Comparison of ENCODE assay signal across 9 cellular contexts in genomic region chr2:105789745-105790466, GRCh38. TPM values are rescaled to one million over a fixed set of nuclear protein-coding genes. Genes with fewer than 3 reads are reported as not detected.
DNase-seq lines count a peak whose midpoint lies in the region; ATAC-seq and TF ChIP-seq lines count a peak whose summit lies in the region.
"Had no signal": no experiment of that assay in that cellular context is flagged by ENCODE, and none has a peak within 500 bp of the region (broad histone marks: within the 10 kb centered on the region; RNA-seq: fewer than 3 reads in every experiment).

No MANE protein-coding gene starts in this region.

- peak; percentile 67 for ATAC-seq in GM21576 (IDR thresholded peaks at IDR 0.05; ENCODE audit: unreplicated experiment)

- no peak overlapping the region for H3K27ac ChIP-seq in endodermal cell (ENCODE audit: low read depth, low read length)
- H3K27ac ChIP-seq: SJCRH30 had no signal

- intact Hi-C loops in activated CD4-positive, alpha-beta T cell treated with anti-CD3 and anti-CD28 coated beads, Interleukin-2, amount 10 ng/mL, durations not matched to agents 24 days and 14 days (cut with micrococcal nuclease): no loop called here

- WGBS in endodermal cell (ENCODE audit: insufficient coverage in 1 of 2, insufficient read length in 1 of 2), 2 experiments: 91 to 96% methylated on average over 10 to 11 of the region's 11 CpGs

- peak overlapping the region; percentile 91 for H3K27ac Mint-ChIP-seq in activated CD4-positive, alpha-beta T cell treated with anti-CD3 and anti-CD28 coated beads, Interleukin-2, amount 10 ng/mL, durations not matched to agents 24 days and 14 days
- H3K27ac Mint-ChIP-seq in endodermal cell (no peak overlapping the region), neural crest cell (ENCODE audit: unreplicated experiment) (no peak overlapping the region)

- no peaks in the 10 kb centered on the region for H3K9me3 ChIP-seq in endodermal cell (ENCODE audit: control insufficient read depth, low read length)
- H3K9me3 ChIP-seq: SJCRH30 had no signal

- no peaks in the 10 kb centered on the region for H3K4me1 ChIP-seq in endodermal cell (ENCODE audit: control insufficient read depth, insufficient read depth, low read length)
- H3K4me1 ChIP-seq: SJCRH30 had no signal

- H3K4me3 Mint-ChIP-seq in activated CD4-positive, alpha-beta T cell treated with anti-CD3 and anti-CD28 coated beads, Interleukin-2, amount 10 ng/mL, durations not matched to agents 24 days and 14 days: peak overlapping the region; percentile 78
- H3K4me3 Mint-ChIP-seq in endodermal cell: no peak overlapping the region
- H3K4me3 Mint-ChIP-seq in neural crest cell: no peak overlapping the region

- H3K9ac ChIP-seq in endodermal cell (ENCODE audit: extremely low read depth, low read length, poor library complexity, severe bottlenecking): no peak overlapping the region

- H3K4me3 ChIP-seq in endodermal cell (ENCODE audit: low read length): no peak overlapping the region
- H3K4me3 ChIP-seq: SJCRH30 had no signal

- no peaks in the 10 kb centered on the region for H3K36me3 ChIP-seq in endodermal cell (ENCODE audit: control insufficient read depth, insufficient read depth, low read length)

- peak; percentile 48 for DNase-seq in G401 (ENCODE audit: low spot score)
- peak; percentile 97 for DNase-seq in KBM-7
- peak; percentile 89 for DNase-seq in activated CD4-positive, alpha-beta T cell treated with anti-CD3 and anti-CD28 coated beads, Interleukin-2, amount 10 ng/mL, durations not matched to agents 24 days and 14 days
- no peak for DNase-seq in endodermal cell
- DNase-seq in neural crest cell (ENCODE audit: low read depth, low spot score): no peak
- no peak for DNase-seq in NCI-H1436 treated with DMSO at 0.1 percent for 48 hours (lab: John Stamatoyannopoulos, UW)
- no peak for DNase-seq in cerebellar nuclear complex (lab: John Stamatoyannopoulos, UW)

- no peaks in the 10 kb centered on the region for H3K27me3 Mint-ChIP-seq in activated CD4-positive, alpha-beta T cell treated with anti-CD3 and anti-CD28 coated beads, Interleukin-2, amount 10 ng/mL, durations not matched to agents 24 days and 14 days
- H3K27me3 Mint-ChIP-seq in endodermal cell (ENCODE audit: insufficient read depth) (no peaks in the 10 kb centered on the region), neural crest cell (ENCODE audit: low read depth) (no peaks in the 10 kb centered on the region)

- H3K4me1 Mint-ChIP-seq in activated CD4-positive, alpha-beta T cell treated with anti-CD3 and anti-CD28 coated beads, Interleukin-2, amount 10 ng/mL, durations not matched to agents 24 days and 14 days: peaks cover 80% of the 10 kb centered on the region
- H3K4me1 Mint-ChIP-seq in endodermal cell (peaks cover 50% of the 10 kb centered on the region), neural crest cell (peaks cover 45% of the 10 kb centered on the region)

- no peaks in the 10 kb centered on the region for H3K27me3 ChIP-seq in endodermal cell (ENCODE audit: control insufficient read depth, insufficient read depth, low read length, poor library complexity, severe bottlenecking)
- H3K27me3 ChIP-seq: SJCRH30 had no signal

- TF ChIP-seq CTCF in endodermal cell (conservative IDR thresholded peaks at IDR 0.05) (peak; percentile 46), neural crest cell (conservative IDR thresholded peaks at IDR 0.05) (peak; percentile 26)

- in situ Hi-C loops in G401 (cut with HindIII; ENCODE audit: low sequenced_read_pairs): no loop called here
- in situ Hi-C loops in KBM-7 (cut with MboI; ENCODE audit: low pct_unique_long_range_greater_than_20kb, low sequenced_read_pairs): no loop called here

- peaks cover 31% of the 10 kb centered on the region for H3K36me3 Mint-ChIP-seq in activated CD4-positive, alpha-beta T cell treated with anti-CD3 and anti-CD28 coated beads, Interleukin-2, amount 10 ng/mL, durations not matched to agents 24 days and 14 days (ENCODE audit: low read depth)
- H3K36me3 Mint-ChIP-seq in endodermal cell (ENCODE audit: low read depth) (no peaks in the 10 kb centered on the region), neural crest cell (ENCODE audit: low read depth) (peaks cover 3% of the 10 kb centered on the region)

- no peaks in the 10 kb centered on the region for H3K9me3 Mint-ChIP-seq in activated CD4-positive, alpha-beta T cell treated with anti-CD3 and anti-CD28 coated beads, Interleukin-2, amount 10 ng/mL, durations not matched to agents 24 days and 14 days
- H3K9me3 Mint-ChIP-seq in endodermal cell (no peaks in the 10 kb centered on the region), neural crest cell (peaks cover 4% of the 10 kb centered on the region)

RNA-seq across cellular contexts. Expression of gene NCK2, which starts 45.2 kb away (rescaled TPM):
- total RNA-seq in G401 (2014; rRNA removed; shearing (Covaris generic)): 12.4 and 12.9 TPM in 2 replicates
- 85.8 and 86.2 TPM in 2 replicates for total RNA-seq in activated CD4-positive, alpha-beta T cell treated with anti-CD3 and anti-CD28 coated beads, Interleukin-2, amount 10 ng/mL, durations not matched to agents 24 days and 14 days
- total RNA-seq in endodermal cell: 10 to 100 TPM; 58.9 to 63.8 TPM
- 58.3 TPM for polyA plus RNA-seq in endodermal cell (2013, experiment 1 of 2)
- polyA plus RNA-seq in endodermal cell (2013, experiment 2 of 2): 54.9 TPM
- total RNA-seq in neural crest cell: 67.7 and 71.9 TPM in 2 replicates

Comparison
In these comparisons a context has a peak if more than half of its experiments do, and no peak if none do; other contexts are left out.
1. DNase-seq: peak in G401 (single experiment), KBM-7 (single experiment) and activated CD4-positive, alpha-beta T cell treated with anti-CD3 and anti-CD28 coated beads, Interleukin-2, amount 10 ng/mL, durations not matched to agents 24 days and 14 days (single experiment); none in endodermal cell (single experiment), neural crest cell (single experiment), NCI-H1436 treated with DMSO at 0.1 percent for 48 hours (single experiment) and cerebellar nuclear complex (0 of 2).